Comparison of ENCODE assay signal across 8 cellular contexts in the genomic region with DNA sequence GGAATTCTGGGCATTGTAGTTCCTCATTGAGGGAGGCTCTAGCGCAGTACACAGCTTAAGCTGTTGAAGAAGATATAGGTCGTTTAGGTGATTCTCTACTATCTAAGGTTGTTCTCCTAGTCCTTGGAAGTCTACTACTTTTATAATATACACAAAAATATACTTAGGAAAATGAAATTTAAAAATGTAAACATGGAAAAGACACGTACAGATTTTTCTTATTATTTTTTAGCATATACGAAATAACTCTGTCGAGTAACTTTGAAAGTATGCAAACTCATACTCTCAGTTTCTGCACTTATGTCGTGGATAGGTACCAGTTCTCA. TPM values are rescaled to one million over a fixed set of nuclear protein-coding genes. Genes with fewer than 3 reads are reported as not detected.
A peak's percentile ranks its signal among the peaks of the same experiment; 100 is the strongest.
DNase-seq lines count a peak whose midpoint lies in the region; ATAC-seq, FAIRE-seq and TF ChIP-seq lines count a peak whose summit lies in the region.

No MANE protein-coding gene starts in this region.

- H3K79me2 ChIP-seq in HepG2 (ENCODE audit: insufficient read depth, low read length), result peaks cover 24% of the 10 kb centered on the region

- TF ChIP-seq POLR2A in HepG2 (IDR thresholded peaks at IDR 0.05; ENCODE audit: insufficient read depth in 1 of 2, low read depth in 2 of 2, low read length in 2 of 2) (no peak), transverse colon (IDR thresholded peaks at IDR 0.05) (no peak)

- peak overlapping the region; percentile 93 for H3K4me2 ChIP-seq in HepG2 (ENCODE audit: low read depth, low read length)

- in situ Hi-C loops in HepG2 (cut with HindIII; ENCODE audit: extremely low pct_ligation_motif_present, low pct_unique_long_range_greater_than_20kb) (no loop called here), transverse colon (cut with MboI; ENCODE audit: low pct_ligation_motif_present in 1 of 4, low pct_unique_long_range_greater_than_20kb in 1 of 4, low sequenced_read_pairs in 3 of 4) (no loop called here)

- no peak for TF ChIP-seq CTCF in HepG2 (CRISPR knock-in tag; IDR thresholded peaks at IDR 0.05)
- TF ChIP-seq CTCF in transverse colon (IDR thresholded peaks at IDR 0.05), result no peak

- CTCF ChIA-PET in activated naive CD4-positive, alpha-beta T cell treated with anti-CD3 and anti-CD28 coated beads, Interleukin-2, amount 10 ng/mL, durations not matched to agents 7 days and 5 days (lab: Charles Lee), result interaction anchor here (0.7 kb wide), 1 partner anchor 10 kb away, joined by 4 read pairs; the partner anchor contains the start of gene PPIG
- CTCF ChIA-PET in HepG2 (lab: Yijun Ruan, JAX; ENCODE audit: low intra/inter-chr PET ratio, low total read pairs), result no interaction called here

- H3K4me1 Mint-ChIP-seq in activated naive CD4-positive, alpha-beta T cell treated with anti-CD3 and anti-CD28 coated beads, Interleukin-2, amount 10 ng/mL, durations not matched to agents 7 days and 5 days, result peaks cover 34% of the 10 kb centered on the region

- H3K9ac ChIP-seq in HepG2 (ENCODE audit: insufficient read depth, low read depth, low read length), result no peak overlapping the region

- DNase-seq in activated naive CD4-positive, alpha-beta T cell treated with anti-CD3 and anti-CD28 coated beads, Interleukin-2, amount 10 ng/mL, durations not matched to agents 7 days and 5 days, result no peak
- DNase-seq in activated naive CD4-positive, alpha-beta T cell treated with anti-CD3 and anti-CD28 coated beads, Interleukin-2, amount 50 U/mL, for 16 hours, result no peak
- DNase-seq in activated naive CD4-positive, alpha-beta T cell treated with anti-CD3 and anti-CD28 coated beads, Interleukin-2, amount 50 U/mL, for 72 hours (ENCODE audit: low spot score in 2 of 2), result no peak
- DNase-seq in HepG2 (ENCODE audit: low spot score), result no peak
- no peak for DNase-seq in transverse colon
- DNase-seq in DMS114 treated with DMSO at 0.1 percent for 48 hours (lab: John Stamatoyannopoulos, UW; ENCODE audit: unreplicated experiment), result no peak
- DNase-seq in NCI-H2171 treated with DMSO at 0.1 percent for 48 hours (lab: John Stamatoyannopoulos, UW), result no peak

- H3K36me3 Mint-ChIP-seq in activated naive CD4-positive, alpha-beta T cell treated with anti-CD3 and anti-CD28 coated beads, Interleukin-2, amount 10 ng/mL, durations not matched to agents 7 days and 5 days, result peaks cover 18% of the 10 kb centered on the region
- peaks cover 5 to 9% of the 10 kb centered on the region in 2 donors for H3K36me3 Mint-ChIP-seq in activated naive CD4-positive, alpha-beta T cell treated with anti-CD3 and anti-CD28 coated beads, Interleukin-2, amount 50 U/mL, for 72 hours

- H3K27me3 ChIP-seq in HepG2 (ENCODE audit: control insufficient read depth in 1 of 2, insufficient read depth in 2 of 2, low read length in 2 of 2) (no peaks in the 10 kb centered on the region; a peak in 1 of 5 replicates), transverse colon (no peaks in the 10 kb centered on the region)

- intact Hi-C loops in HepG2 (cut with micrococcal nuclease; ENCODE audit: unreplicated experiment) (loop anchor here (1.0 to 5.0 kb wide), 3 partner anchors 10 to 108 kb away; partner anchors contain the start of genes BBS5 and PPIG), transverse colon (cut with DNase I; ENCODE audit: low total_unique reads) (no loop called here)

- peaks cover 29% of the 10 kb centered on the region for H3K4me1 ChIP-seq in HepG2 (ENCODE audit: insufficient read depth, low read length)
- H3K4me1 ChIP-seq in transverse colon, result peaks cover 0 to 32% (median 13%) of the 10 kb centered on the region in 4 donors

- H3K9me3 ChIP-seq in HepG2 (ENCODE audit: low read length), result no peaks in the 10 kb centered on the region
- no peaks in the 10 kb centered on the region for H3K9me3 ChIP-seq in transverse colon

- no peak overlapping the region for H3K27ac ChIP-seq in HepG2 (ENCODE audit: extremely low read length, insufficient read depth, low read length)
- H3K27ac ChIP-seq in transverse colon, result peak overlapping the region in 2 of 4 donors; percentile 86 to 88

- no peak overlapping the region for H2AFZ ChIP-seq in HepG2 (ENCODE audit: low read length)

- WGBS in HepG2 (ENCODE audit: low lambda C conversion rate), result 20% methylated on average over 6 of the region's 6 CpGs
- WGBS in transverse colon (ENCODE audit: low coverage in 1 of 2), 2 donors, result 30 to 36% methylated on average over 5 to 6 of the region's 6 CpGs

- no peaks in the 10 kb centered on the region for H4K20me1 ChIP-seq in HepG2 (ENCODE audit: insufficient read depth, low read length)

- H3K4me3 Mint-ChIP-seq in activated naive CD4-positive, alpha-beta T cell treated with anti-CD3 and anti-CD28 coated beads, Interleukin-2, amount 10 ng/mL, durations not matched to agents 7 days and 5 days, result peak overlapping the region; percentile 98

- H3K36me3 ChIP-seq in HepG2 (replicated peaks in 1 of 2; ENCODE audit: control insufficient read depth in 1 of 2, insufficient read depth in 2 of 2, low read length in 2 of 2), result no peaks in the 10 kb centered on the region
- H3K36me3 ChIP-seq in transverse colon, result peaks cover 0 to 3% (median 0%) of the 10 kb centered on the region in 4 donors

- no peaks in the 10 kb centered on the region for H3K9me3 Mint-ChIP-seq in activated naive CD4-positive, alpha-beta T cell treated with anti-CD3 and anti-CD28 coated beads, Interleukin-2, amount 10 ng/mL, durations not matched to agents 7 days and 5 days
- no peaks in the 10 kb centered on the region for H3K9me3 Mint-ChIP-seq in activated naive CD4-positive, alpha-beta T cell treated with anti-CD3 and anti-CD28 coated beads, Interleukin-2, amount 50 U/mL, for 72 hours

- POLR2A ChIA-PET in HepG2 (lab: Yijun Ruan, JAX), result interaction anchor here (1.0 to 3.5 kb wide), 4 partner anchors 10 to 254 kb away, joined by 3 to 21 read pairs (median 4); partner anchors contain the start of genes BBS5 and PPIG

- no peak for TF ChIP-seq EP300 in HepG2 (IDR thresholded peaks at IDR 0.05; ENCODE audit: low read depth in 2 of 2, low read length in 2 of 2)
- no peak for TF ChIP-seq EP300 in HepG2 (CRISPR knock-in tag; IDR thresholded peaks at IDR 0.05; ENCODE audit: borderline replicate concordance)
- TF ChIP-seq EP300 in transverse colon (IDR thresholded peaks at IDR 0.05; ENCODE audit: low read depth), result no peak

- no peak for TF ChIP-seq RAD21 in HepG2 (CRISPR knock-in tag; IDR thresholded peaks at IDR 0.05)

- H3K4me3 ChIP-seq in HepG2 (replicated peaks in 1 of 3; ENCODE audit: insufficient read depth in 1 of 3, low read depth in 2 of 3, low read length in 3 of 3) (peak overlapping the region; percentile 83 to 86 (median 84)), transverse colon (peak overlapping the region in 3 of 4 donors; percentile 64 to 83 (median 74))

- peaks cover 4% of the 10 kb centered on the region for H3K27me3 Mint-ChIP-seq in activated naive CD4-positive, alpha-beta T cell treated with anti-CD3 and anti-CD28 coated beads, Interleukin-2, amount 10 ng/mL, durations not matched to agents 7 days and 5 days

- no peak for FAIRE-seq in HepG2 (lab: Jason Lieb, UNC)

- no TSS peak for BruUV-seq in HepG2 (replicated peaks; lab: Mats Ljungman, UMichigan)

- peak overlapping the region; percentile 87 for H3K27ac Mint-ChIP-seq in activated naive CD4-positive, alpha-beta T cell treated with anti-CD3 and anti-CD28 coated beads, Interleukin-2, amount 10 ng/mL, durations not matched to agents 7 days and 5 days
- H3K27ac Mint-ChIP-seq in activated naive CD4-positive, alpha-beta T cell treated with anti-CD3 and anti-CD28 coated beads, Interleukin-2, amount 50 U/mL, for 72 hours, result peak overlapping the region; percentile 90 to 92

- ATAC-seq in activated naive CD4-positive, alpha-beta T cell treated with anti-CD3 and anti-CD28 coated beads, Interleukin-2, amount 50 U/mL, for 72 hours, result no peak
- no peak for ATAC-seq in HepG2
- ATAC-seq in HG02970 (IDR thresholded peaks at IDR 0.05; ENCODE audit: low FRiP score, unreplicated experiment), result no peak

RNA-seq across cellular contexts. Expression of gene FASTKD1, which starts 0.3 kb away (rescaled TPM):
- total RNA-seq in activated naive CD4-positive, alpha-beta T cell treated with anti-CD3 and anti-CD28 coated beads, Interleukin-2, amount 50 U/mL, for 72 hours, result 10 to 100 TPM; 30.4 to 63.3 TPM
- 38.0 and 43.2 TPM in 2 replicates for total RNA-seq in HepG2 (2016; rRNA removed; fragmentation: Illumina TruSeq; extraction: Trizol)
- 15.5 and 18.7 TPM in 2 replicates for total RNA-seq in HepG2 (2016; cell fraction: cytosol; rRNA removed; fragmentation: Illumina TruSeq; extraction: Trizol; ENCODE audit: low read depth)
- 37.9 and 45.6 TPM in 2 replicates for total RNA-seq in HepG2 (2016; cell fraction: insoluble cytoplasmic fraction; rRNA removed; fragmentation: Illumina TruSeq; extraction: Trizol)
- 20.1 and 23.7 TPM in 2 replicates for total RNA-seq in HepG2 (2016; cell fraction: membrane; rRNA removed; fragmentation: Illumina TruSeq; extraction: Trizol)
- total RNA-seq in HepG2 (2016; cell fraction: nucleus; rRNA removed; fragmentation: Illumina TruSeq; extraction: Trizol), result 35.9 and 37.3 TPM in 2 replicates
- polyA plus RNA-seq in HepG2 (2011; rRNA removed), result 23.8 and 35.0 TPM in 2 replicates
- 7.2 and 9.4 TPM in 2 replicates for polyA plus RNA-seq in HepG2 (2011; cell fraction: cytosol; rRNA removed)
- polyA plus RNA-seq in HepG2 (2011; cell fraction: nucleus; rRNA removed), result 36.2 and 36.8 TPM in 2 replicates
- polyA plus RNA-seq in HepG2 (2012), result 25.2 and 26.2 TPM in 2 replicates
- 3.0 and 3.8 TPM in 2 replicates for polyA plus RNA-seq in HepG2 (2016; cell fraction: cytosol; fragmentation: Illumina TruSeq; extraction: Trizol; ENCODE audit: low read depth)
- polyA plus RNA-seq in HepG2 (2016; cell fraction: insoluble cytoplasmic fraction; fragmentation: Illumina TruSeq; extraction: Trizol; ENCODE audit: low read depth), result 34.0 and 34.1 TPM in 2 replicates
- 9.0 and 9.3 TPM in 2 replicates for polyA plus RNA-seq in HepG2 (2016; cell fraction: membrane; fragmentation: Illumina TruSeq; extraction: Trizol; ENCODE audit: low read depth)
- polyA plus RNA-seq in HepG2 (2016; cell fraction: nucleus; fragmentation: Illumina TruSeq; extraction: Trizol; ENCODE audit: insufficient read depth, low read depth), result 55.1 and 62.3 TPM in 2 replicates
- 9.1 and 13.1 TPM in 2 replicates for polyA minus RNA-seq in HepG2 (2011; rRNA and poly(A)+ RNA removed; ENCODE audit: low replicate concordance)
- 9.1 and 15.7 TPM in 2 replicates for polyA minus RNA-seq in HepG2 (2011; cell fraction: cytosol; rRNA and poly(A)+ RNA removed)
- polyA minus RNA-seq in HepG2 (2011; cell fraction: nucleus; rRNA and poly(A)+ RNA removed), result 86.7 and 90.4 TPM in 2 replicates
- total RNA-seq in transverse colon, result 10 to 100 TPM; 19.5 to 77.2 (median 64.7) TPM

RNA-seq across cellular contexts. Expression of gene PPIG, which starts 10.2 kb away (rescaled TPM):
- total RNA-seq in activated naive CD4-positive, alpha-beta T cell treated with anti-CD3 and anti-CD28 coated beads, Interleukin-2, amount 50 U/mL, for 72 hours, result 10 to 100 TPM; 55.3 to 76.8 TPM
- total RNA-seq in HepG2 (2016; rRNA removed; fragmentation: Illumina TruSeq; extraction: Trizol) (81.0 and 133 TPM in 2 replicates), transverse colon (10 to 100 TPM; 25.9 to 55.7 (median 44.4) TPM)
- total RNA-seq in HepG2 (2016; cell fraction: cytosol; rRNA removed; fragmentation: Illumina TruSeq; extraction: Trizol; ENCODE audit: low read depth), result 43.8 and 52.0 TPM in 2 replicates
- total RNA-seq in HepG2 (2016; cell fraction: insoluble cytoplasmic fraction; rRNA removed; fragmentation: Illumina TruSeq; extraction: Trizol), result 82.9 and 127 TPM in 2 replicates
- total RNA-seq in HepG2 (2016; cell fraction: membrane; rRNA removed; fragmentation: Illumina TruSeq; extraction: Trizol), result 24.4 and 29.2 TPM in 2 replicates
- 72.4 and 83.1 TPM in 2 replicates for total RNA-seq in HepG2 (2016; cell fraction: nucleus; rRNA removed; fragmentation: Illumina TruSeq; extraction: Trizol)
- 22.2 and 31.3 TPM in 2 replicates for polyA plus RNA-seq in HepG2 (2011; rRNA removed)
- 8.5 and 17.7 TPM in 2 replicates for polyA plus RNA-seq in HepG2 (2011; cell fraction: cytosol; rRNA removed)
- 13.5 and 16.6 TPM in 2 replicates for polyA plus RNA-seq in HepG2 (2011; cell fraction: nucleus; rRNA removed)
- 32.8 and 61.8 TPM in 2 replicates for polyA plus RNA-seq in HepG2 (2012)
- 2.2 and 3.7 TPM in 2 replicates for polyA plus RNA-seq in HepG2 (2016; cell fraction: cytosol; fragmentation: Illumina TruSeq; extraction: Trizol; ENCODE audit: low read depth)
- 126 and 138 TPM in 2 replicates for polyA plus RNA-seq in HepG2 (2016; cell fraction: insoluble cytoplasmic fraction; fragmentation: Illumina TruSeq; extraction: Trizol; ENCODE audit: low read depth)
- 5.0 and 7.1 TPM in 2 replicates for polyA plus RNA-seq in HepG2 (2016; cell fraction: membrane; fragmentation: Illumina TruSeq; extraction: Trizol; ENCODE audit: low read depth)
- polyA plus RNA-seq in HepG2 (2016; cell fraction: nucleus; fragmentation: Illumina TruSeq; extraction: Trizol; ENCODE audit: insufficient read depth, low read depth), result 86.8 and 89.0 TPM in 2 replicates
- 4.2 and 10.6 TPM in 2 replicates for polyA minus RNA-seq in HepG2 (2011; rRNA and poly(A)+ RNA removed; ENCODE audit: low replicate concordance)
- 14.6 and 17.6 TPM in 2 replicates for polyA minus RNA-seq in HepG2 (2011; cell fraction: cytosol; rRNA and poly(A)+ RNA removed)
- 76.1 and 82.5 TPM in 2 replicates for polyA minus RNA-seq in HepG2 (2011; cell fraction: nucleus; rRNA and poly(A)+ RNA removed)
